31 cellular contexts compared by ENCODE assay signal in the genomic region with DNA sequence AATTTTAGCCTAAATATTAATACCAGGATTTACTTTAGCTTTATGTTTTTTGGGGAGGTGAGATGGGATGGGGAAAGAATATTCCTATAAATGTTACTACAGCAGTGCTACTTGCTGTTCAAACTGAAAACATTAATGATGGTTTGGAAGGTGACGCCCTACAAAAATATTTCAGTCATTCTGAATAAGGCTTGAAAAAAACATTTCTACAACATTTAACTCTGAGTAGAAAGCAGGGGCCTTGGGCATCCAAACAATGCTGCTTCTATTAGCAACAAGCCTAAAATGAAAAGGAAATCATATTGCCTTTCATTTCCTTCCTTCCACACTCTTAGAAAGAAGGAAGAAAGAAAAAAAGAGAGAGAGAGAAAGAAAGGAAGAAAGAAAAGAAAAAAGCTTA. TPM values are rescaled to one million over a fixed set of nuclear protein-coding genes. Genes with fewer than 3 reads are reported as not detected.
DNase-seq lines count a peak whose midpoint lies in the region; ATAC-seq and TF ChIP-seq lines count a peak whose summit lies in the region.
"Had no signal": no experiment of that assay in that cellular context is flagged by ENCODE, and none has a peak within 500 bp of the region (broad histone marks: within the 10 kb centered on the region; RNA-seq: fewer than 3 reads in every experiment).

No MANE protein-coding gene starts in this region.

- H3K9ac ChIP-seq in IMR-90 (ENCODE audit: low read depth, low read length), result no peak overlapping the region

- no peak overlapping the region for H2BK15ac ChIP-seq in IMR-90 (ENCODE audit: low read depth, low read length)

- H3K18ac ChIP-seq in IMR-90 (ENCODE audit: low read depth, low read length), result no peak overlapping the region

- no peak overlapping the region for H3K14ac ChIP-seq in IMR-90 (replicated peaks; ENCODE audit: low read depth, low read length)

- POLR2A ChIA-PET in IMR-90 (lab: Charles Lee; ENCODE audit: unreplicated experiment), result interaction anchor here (1.0 to 1.2 kb wide), 2 partner anchors 12 to 16 kb away, joined by 3 to 4 read pairs; a partner anchor contains a TSS
- POLR2A ChIA-PET in MCF 10A (lab: Yijun Ruan, JAX), result interaction anchor here (0.7 kb wide), 1 partner anchor 17 kb away, joined by 3 read pairs; no protein-coding TSS in a partner anchor

- H3K4me3 Mint-ChIP-seq in osteocyte (ENCODE audit: unreplicated experiment) (no peak overlapping the region), MCF 10A (ENCODE audit: unreplicated experiment) (no peak overlapping the region)
- H3K4me3 Mint-ChIP-seq: activated naive CD8-positive, alpha-beta T cell treated with anti-CD3 and anti-CD28 coated beads, Interleukin-2, amount 10 ng/mL, durations not matched to agents 7 days and 5 days; CD8-positive, alpha-beta memory T cell; H9; natural killer cell; T-helper 17 cell had no signal

- no peaks in the 10 kb centered on the region for H4K20me1 ChIP-seq in IMR-90 (ENCODE audit: insufficient read depth, low read length)

- H4K8ac ChIP-seq in IMR-90 (ENCODE audit: low read depth in 2 of 2, low read length in 2 of 2), result no peak overlapping the region; a peak in 1 of 4 replicates

- WGBS in IMR-90 (ENCODE audit: extremely low coverage in 2 of 2, insufficient read length in 1 of 2), 2 experiments, result no CpG with 5 or more reads among the region's 1 CpG

- no peaks in the 10 kb centered on the region for H3K36me3 ChIP-seq in IMR-90 (ENCODE audit: control insufficient read depth, insufficient read depth, low read length)
- H3K36me3 ChIP-seq: ascending aorta, BE2C, heart right ventricle had no signal

- in situ Hi-C loops in IMR-90 (cut with MboI; ENCODE audit: low sequenced_read_pairs), result no loop called here

- peaks cover 32% of the 10 kb centered on the region for H3K4me1 Mint-ChIP-seq in osteocyte (ENCODE audit: unreplicated experiment)
- H3K4me1 Mint-ChIP-seq in MCF 10A (ENCODE audit: insufficient read depth, unreplicated experiment), result no peaks in the 10 kb centered on the region
- H3K4me1 Mint-ChIP-seq: CD8-positive, alpha-beta memory T cell; H9 had no signal

- H3K9me1 ChIP-seq in IMR-90 (ENCODE audit: insufficient read depth, low read length), result peaks cover under 1% of the 10 kb centered on the region; the same call in 1 of the 2 replicates

- H2BK20ac ChIP-seq in IMR-90 (ENCODE audit: low read depth, low read length), result no peak overlapping the region

- H4K91ac ChIP-seq in IMR-90 (ENCODE audit: insufficient read depth, low read depth, low read length), result no peak overlapping the region

- no peak overlapping the region for H2AK9ac ChIP-seq in IMR-90 (replicated peaks; ENCODE audit: low read depth, low read length, poor library complexity)

- H3K36me3 Mint-ChIP-seq in osteocyte (ENCODE audit: unreplicated experiment), result no peaks in the 10 kb centered on the region
- H3K36me3 Mint-ChIP-seq in MCF 10A (ENCODE audit: insufficient read depth, unreplicated experiment), result no peaks in the 10 kb centered on the region
- H3K36me3 Mint-ChIP-seq: activated naive CD8-positive, alpha-beta T cell treated with anti-CD3 and anti-CD28 coated beads, Interleukin-2, amount 10 ng/mL, durations not matched to agents 7 days and 5 days; CD8-positive, alpha-beta memory T cell; natural killer cell had no signal

- H3K56ac ChIP-seq in IMR-90 (ENCODE audit: extremely low read depth, insufficient read depth, low read length), result no peak overlapping the region

- BruUV-seq in IMR-90 (replicated peaks; lab: Mats Ljungman, UMichigan), result no TSS peak
- no TSS peak for BruUV-seq in MCF 10A (replicated peaks; lab: Mats Ljungman, UMichigan)

- peak overlapping the region; percentile 88 for H3K27ac Mint-ChIP-seq in osteocyte (ENCODE audit: unreplicated experiment)
- no peak overlapping the region for H3K27ac Mint-ChIP-seq in MCF 10A (ENCODE audit: low read depth, unreplicated experiment)
- H3K27ac Mint-ChIP-seq: activated naive CD8-positive, alpha-beta T cell treated with anti-CD3 and anti-CD28 coated beads, Interleukin-2, amount 10 ng/mL, durations not matched to agents 7 days and 5 days; CD8-positive, alpha-beta memory T cell; H9; natural killer cell; T-helper 17 cell had no signal

- H3K27ac ChIP-seq in IMR-90 (ENCODE audit: insufficient read depth, low read length), result no peak overlapping the region; the same call in 1 of the 2 replicates
- H3K27ac ChIP-seq: A549, ascending aorta had no signal

- no peak overlapping the region for H3K23ac ChIP-seq in IMR-90 (ENCODE audit: low read depth, low read length)

- no peaks in the 10 kb centered on the region for H3K27me3 ChIP-seq in IMR-90 (ENCODE audit: control insufficient read depth, insufficient read depth, low read length)
- H3K27me3 ChIP-seq: ascending aorta, BE2C, heart right ventricle had no signal

- no peaks in the 10 kb centered on the region for H3K27me3 Mint-ChIP-seq in osteocyte (ENCODE audit: unreplicated experiment)
- H3K27me3 Mint-ChIP-seq in MCF 10A (ENCODE audit: insufficient read depth, unreplicated experiment), result no peaks in the 10 kb centered on the region

- intact Hi-C loops in IMR-90 (cut with micrococcal nuclease), result no loop called here
- intact Hi-C loops in MCF 10A (cut with micrococcal nuclease), result no loop called here

- no peak overlapping the region for H3K4me3 ChIP-seq in AG10803 (ENCODE audit: low read length)
- no peak overlapping the region for H3K4me3 ChIP-seq in IMR-90 (ENCODE audit: insufficient read depth, low read depth, low read length)
- H3K4me3 ChIP-seq: A549, ascending aorta, heart right ventricle had no signal

- TF ChIP-seq POLR2A in IMR-90 (IDR thresholded peaks at IDR 0.05; ENCODE audit: low read depth, low read length), result no peak
- TF ChIP-seq POLR2A in erythroblast (IDR thresholded peaks at IDR 0.05; ENCODE audit: low read length), result no peak

- no peak for TF ChIP-seq RAD21 in IMR-90 (IDR thresholded peaks at IDR 0.05; ENCODE audit: low read length)

- H3K4ac ChIP-seq in IMR-90 (ENCODE audit: low read depth, low read length), result no peak overlapping the region

- H3K79me1 ChIP-seq in IMR-90 (ENCODE audit: low read depth in 1 of 2, low read length in 2 of 2), result no peaks in the 10 kb centered on the region

- H2BK120ac ChIP-seq in IMR-90 (ENCODE audit: low read depth, low read length), result no peak overlapping the region

- H2BK5ac ChIP-seq in IMR-90 (ENCODE audit: low read depth, low read length, poor library complexity, severe bottlenecking), result peak overlapping the region; percentile 52

- no peak overlapping the region for H4K5ac ChIP-seq in IMR-90 (ENCODE audit: low read depth, low read length)

- CTCF ChIA-PET in IMR-90 (lab: Yijun Ruan, JAX) (interaction anchor here (1.5 kb wide), 1 partner anchor 12 kb away, joined by 3 read pairs; no protein-coding TSS in a partner anchor), MCF 10A (lab: Yijun Ruan, JAX) (interaction anchor here (0.7 to 0.9 kb wide), 3 partner anchors 65 to 107 kb away, joined by 3 to 4 read pairs (median 3); no protein-coding TSS in a partner anchor)

- H3K9me3 ChIP-seq in IMR-90 (ENCODE audit: control insufficient read depth, insufficient read depth, low read length), result no peaks in the 10 kb centered on the region
- H3K9me3 ChIP-seq: A549, ascending aorta, BE2C, heart right ventricle had no signal

- ATAC-seq in IMR-90 (ENCODE audit: low read depth), result peak; percentile 75
- ATAC-seq: A549, natural killer cell, T-helper 17 cell had no signal

- DNase-seq in AG10803 (ENCODE audit: low read depth) (peak; percentile 61), IMR-90 (no peak), fibroblast of peridontal ligament (ENCODE audit: extremely low read depth) (peak; percentile 40), osteocyte (ENCODE audit: extremely low spot score, unreplicated experiment) (no peak), NCI-H526 treated with DMSO at 0.1 percent for 48 hours (lab: John Stamatoyannopoulos, UW) (no peak), erythroblast (lab: John Stamatoyannopoulos, UW) (no peak), SIG-M5 treated with dmso at 0.1 percent for 504 hours (lab: John Stamatoyannopoulos, UW; ENCODE audit: unreplicated experiment) (no peak), MCF 10A (ENCODE audit: unreplicated experiment) (no peak)
- DNase-seq: activated gamma-delta T cell treated with Interleukin-2 at 50 U/mL for 16 hours; activated naive CD8-positive, alpha-beta T cell treated with anti-CD3 and anti-CD28 coated beads, Interleukin-2, amount 10 ng/mL, durations not matched to agents 7 days and 5 days; activated T-cell treated with anti-CD3 and anti-CD28 coated beads, Interleukin-2, amount 50 U/mL, for 48 hours; BE2C; CD8-positive, alpha-beta memory T cell; cortex of kidney; DMS153; effector memory CD4-positive, alpha-beta T cell; H9; heart right ventricle; left ventricle myocardium superior; natural killer cell; NCI-H1048; NCI-H1694 treated with DMSO at 0.1 percent for 48 hours; NCI-H446 treated with DMSO at 0.1 percent for 48 hours; NCI-H82; occipital lobe; RPMI8226; stimulated activated naive CD4-positive, alpha-beta T cell; T-helper 17 cell had no signal

- H3K4me2 ChIP-seq in IMR-90 (ENCODE audit: low read depth, low read length), result no peak overlapping the region; the same call in 1 of the 2 replicates
- H3K4me2 ChIP-seq: A549 had no signal

- H3K9me3 Mint-ChIP-seq in osteocyte (ENCODE audit: unreplicated experiment) (no peaks in the 10 kb centered on the region), MCF 10A (ENCODE audit: unreplicated experiment) (no peaks in the 10 kb centered on the region)
- H3K9me3 Mint-ChIP-seq: activated naive CD8-positive, alpha-beta T cell treated with anti-CD3 and anti-CD28 coated beads, Interleukin-2, amount 10 ng/mL, durations not matched to agents 7 days and 5 days; CD8-positive, alpha-beta memory T cell; H9; natural killer cell had no signal

- no peak overlapping the region for H2AFZ ChIP-seq in IMR-90 (replicated peaks; ENCODE audit: low read length, poor library complexity)

- dilution Hi-C loops in IMR-90 (cut with HindIII; ENCODE audit: low sequenced_read_pairs, unreplicated experiment), result no loop called here

- H2AK5ac ChIP-seq in IMR-90 (ENCODE audit: low read depth, low read length), result no peak overlapping the region

- TF ChIP-seq CTCF in AG10803 (conservative IDR thresholded peaks at IDR 0.05; ENCODE audit: low read length) (no peak), IMR-90 (conservative IDR thresholded peaks at IDR 0.05; ENCODE audit: low read depth, low read length) (no peak), osteocyte (IDR thresholded peaks at IDR 0.05) (no peak), MCF 10A (IDR thresholded peaks at IDR 0.05; ENCODE audit: unreplicated experiment) (no peak)

- no peaks in the 10 kb centered on the region for H3K4me1 ChIP-seq in IMR-90 (ENCODE audit: control insufficient read depth, insufficient read depth, low read length)
- H3K4me1 ChIP-seq: BE2C had no signal

TF ChIP-seq in IMR-90, 13 proteins besides CTCF, POLR2A, EP300 and RAD21 (continues in another document):
- TF ChIP-seq RFX5 (IDR thresholded peaks at IDR 0.05; ENCODE audit: low read depth, low read length), result no peak
- no peak for TF ChIP-seq BHLHE40 (IDR thresholded peaks at IDR 0.05; ENCODE audit: low read depth, low read length)
- no peak for TF ChIP-seq SMC3 (IDR thresholded peaks at IDR 0.05; ENCODE audit: low read depth, low read length)

RNA-seq across cellular contexts. Expression of a gene that starts 16.2 kb away (rescaled TPM):
- total RNA-seq in IMR-90 (2012; rRNA removed) (50.0 and 97.2 TPM in 2 replicates), osteocyte (186 and 195 TPM in 2 replicates), MCF 10A (2022) (0.68 and 2.1 TPM in 2 replicates)
- polyA plus RNA-seq in IMR-90 (2012; rRNA removed), result 95.9 and 101 TPM in 2 replicates
- 40.6 and 65.1 TPM in 2 replicates for polyA plus RNA-seq in IMR-90 (2012; cell fraction: cytosol; rRNA removed)
- 76.6 and 217 TPM in 2 replicates for polyA plus RNA-seq in IMR-90 (2012; cell fraction: nucleus; rRNA removed; ENCODE audit: low replicate concordance)
- total RNA-seq: G401 had no signal

Comparison
In these comparisons a context has a peak if more than half of its experiments do, and no peak if none do; other contexts are left out.
1. DNase-seq: peak in AG10803 (single experiment) and fibroblast of peridontal ligament (single experiment); none in IMR-90 (single experiment), osteocyte (single experiment), NCI-H526 treated with DMSO at 0.1 percent for 48 hours (single experiment), erythroblast (0 of 2), SIG-M5 treated with dmso at 0.1 percent for 504 hours (single experiment) and MCF 10A (single experiment).
2. RNA of a gene that starts 16.2 kb away (total RNA-seq): 186 to 195 TPM in osteocyte and 50.0 to 97.2 TPM in IMR-90; 0.68 to 2.1 TPM in MCF 10A; every median in the first group is over 10 times any median in the second.